In the genomic region with DNA sequence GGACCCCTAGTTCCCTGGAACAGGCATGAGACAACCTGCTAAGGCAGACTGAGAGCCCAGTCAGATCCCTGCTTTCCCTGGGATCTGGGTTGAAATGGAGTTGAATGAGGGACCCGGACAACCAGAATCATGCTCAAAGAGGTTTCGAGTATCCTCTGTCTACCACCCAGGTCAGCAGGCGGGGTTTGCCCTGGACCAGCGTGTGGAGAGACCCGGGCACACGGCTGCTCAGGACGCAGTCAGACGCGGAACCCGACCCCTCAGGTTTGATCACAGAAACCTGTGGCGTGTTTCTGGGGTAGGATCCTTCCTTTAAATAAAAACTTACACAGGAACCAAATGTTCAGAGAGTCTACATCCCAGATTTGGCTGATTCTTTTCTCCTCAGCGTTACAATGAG, we compare ENCODE assay signal across 25 cellular contexts.
"Had no signal": no experiment of that assay in that cellular context is flagged by ENCODE, and none has a peak within 500 bp of the region (broad histone marks: within the 10 kb centered on the region; RNA-seq: fewer than 3 reads in every experiment).

No MANE protein-coding gene starts in this region.

- H3K9me3 ChIP-seq: mucosa of descending colon, pancreas, sigmoid colon, thoracic aorta, tibial artery, uterus had no signal

- DNase-seq: hypothalamus; immature natural killer cell; mesendoderm; midbrain; mucosa of descending colon; naive thymus-derived CD4-positive, alpha-beta T cell; right cardiac atrium; small intestine; stimulated activated CD4-positive, alpha-beta T cell treated with anti-CD3 and anti-CD28 coated beads, Interleukin-1b, Interleukin-23, amount 100 ng/mL, for 48 hours; stimulated activated CD4-positive, alpha-beta T cell treated with anti-CD3 and anti-CD28 coated beads, Interleukin-2, amount 100 ng/mL, for 48 hours; stimulated activated CD4-positive, alpha-beta T cell treated with anti-CD3 and anti-CD28 coated beads, Interleukin-4, amount 100 ng/mL, for 4 hours; stimulated activated naive B cell treated with anti-CD40 and anti-IgM and Interleukin-4, amounts not matched to agents 10 μg/mL and 1 μg/mL and 100 μg/mL, for 72 hours; stimulated activated naive CD8-positive, alpha-beta T cell treated with anti-CD3 and anti-CD28 coated beads, Interleukin-15, Interleukin-2, amounts not matched to agents 100 U/mL and 50 U/mL, for 24 hours; stomach; trophoblast cell; uterus had no signal

- H3K4me3 ChIP-seq: left lung, lung, mucosa of descending colon, pancreas, sigmoid colon, stomach, thoracic aorta, tibial artery, uterus had no signal

- H3K27me3 Mint-ChIP-seq: natural killer cell treated with Interleukin-12 subunit alpha and Interleukin-12 subunit beta and Interleukin-15 and Interleukin-18, amount 100 ng/mL, for 72 hours; stimulated activated naive B cell treated with anti-CD40 and anti-IgM and Interleukin-4, amounts not matched to agents 10 μg/mL and 1 μg/mL and 100 μg/mL, for 72 hours had no signal

- H3K27me3 ChIP-seq: left lung, pancreas, stomach, uterus had no signal

- H3K36me3 Mint-ChIP-seq: immature natural killer cell; natural killer cell treated with Interleukin-12 subunit alpha and Interleukin-12 subunit beta and Interleukin-15 and Interleukin-18, amount 100 ng/mL, for 72 hours; stimulated activated naive B cell treated with anti-CD40 and anti-IgM and Interleukin-4, amounts not matched to agents 10 μg/mL and 1 μg/mL and 100 μg/mL, for 72 hours had no signal

- H3K4me1 ChIP-seq: left lung, pancreas, sigmoid colon, stomach, tibial artery, uterus had no signal

- ATAC-seq: left colon; left lung; mucosa of descending colon; naive thymus-derived CD4-positive, alpha-beta T cell; pancreas; right cardiac atrium; stimulated activated naive B cell treated with anti-CD40 and anti-IgM and Interleukin-4, amounts not matched to agents 10 μg/mL and 1 μg/mL and 100 μg/mL, for 72 hours; stimulated activated naive CD8-positive, alpha-beta T cell treated with anti-CD3 and anti-CD28 coated beads, Interleukin-15, Interleukin-2, amounts not matched to agents 100 U/mL and 50 U/mL, for 24 hours had no signal

- H3K27ac Mint-ChIP-seq: immature natural killer cell; naive thymus-derived CD4-positive, alpha-beta T cell; natural killer cell treated with Interleukin-12 subunit alpha and Interleukin-12 subunit beta and Interleukin-15 and Interleukin-18, amount 100 ng/mL, for 72 hours; progenitor cell of endocrine pancreas; stimulated activated naive B cell treated with anti-CD40 and anti-IgM and Interleukin-4, amounts not matched to agents 10 μg/mL and 1 μg/mL and 100 μg/mL, for 72 hours had no signal

- H3K4me1 Mint-ChIP-seq: immature natural killer cell; naive thymus-derived CD4-positive, alpha-beta T cell; stimulated activated naive B cell treated with anti-CD40 and anti-IgM and Interleukin-4, amounts not matched to agents 10 μg/mL and 1 μg/mL and 100 μg/mL, for 72 hours had no signal

- H3K27ac ChIP-seq: left lung, pancreas, sigmoid colon, stomach, thoracic aorta, tibial artery, uterus had no signal

- H3K4me3 Mint-ChIP-seq: immature natural killer cell; naive thymus-derived CD4-positive, alpha-beta T cell; natural killer cell treated with Interleukin-12 subunit alpha and Interleukin-12 subunit beta and Interleukin-15 and Interleukin-18, amount 100 ng/mL, for 72 hours; stimulated activated naive B cell treated with anti-CD40 and anti-IgM and Interleukin-4, amounts not matched to agents 10 μg/mL and 1 μg/mL and 100 μg/mL, for 72 hours had no signal

- H3K9me3 Mint-ChIP-seq: natural killer cell treated with Interleukin-12 subunit alpha and Interleukin-12 subunit beta and Interleukin-15 and Interleukin-18, amount 100 ng/mL, for 72 hours had no signal

- H3K36me3 ChIP-seq: left lung, pancreas, sigmoid colon, stomach, thoracic aorta, tibial artery, uterus had no signal
